9 cellular contexts compared by ENCODE assay signal in genomic region chr18:48785091-48785614, GRCh38.
A peak's percentile ranks its signal among the peaks of the same experiment; 100 is the strongest.
DNase-seq lines count a peak whose midpoint lies in the region; ATAC-seq and TF ChIP-seq lines count a peak whose summit lies in the region.
"Had no signal": no experiment of that assay in that cellular context is flagged by ENCODE, and none has a peak within 500 bp of the region (broad histone marks: within the 10 kb centered on the region; RNA-seq: fewer than 3 reads in every experiment).

No MANE protein-coding gene starts in this region.

- TF ChIP-seq CTCF in GM10266 (IDR thresholded peaks at IDR 0.05; ENCODE audit: control insufficient read depth, insufficient read depth, low read depth, missing control alignments) (no peak), ascending aorta (IDR thresholded peaks at IDR 0.05) (no peak), BE2C (IDR thresholded peaks at IDR 0.05; ENCODE audit: low read depth, low read length) (no peak), stomach (IDR thresholded peaks at IDR 0.05) (no peak), coronary artery (IDR thresholded peaks at IDR 0.05) (no peak)

- WGBS in stomach, 5 donors, result 71 to 81% (median 80%) methylated on average over 5 of the region's 5 CpGs

- H3K36me3 ChIP-seq in ascending aorta (no peaks in the 10 kb centered on the region), BE2C (no peaks in the 10 kb centered on the region), stomach (peaks cover 0 to 20% (median 5%) of the 10 kb centered on the region in 4 donors)

- DNase-seq in GM10266 (ENCODE audit: extremely low spot score) (peak; percentile 88), ascending aorta (ENCODE audit: low spot score in 2 of 2) (no peak), BE2C (no peak), stomach (no peak), coronary artery (ENCODE audit: low spot score) (no peak), NCI-H748 (lab: John Stamatoyannopoulos, UW; ENCODE audit: unreplicated experiment) (no peak)

- H3K4me3 ChIP-seq in ascending aorta (no peak overlapping the region), BE2C (ENCODE audit: low read depth, low read length) (no peak overlapping the region), stomach (no peak overlapping the region), coronary artery (no peak overlapping the region)

- no peak for TF ChIP-seq EP300 in stomach (IDR thresholded peaks at IDR 0.05)

- H3K4me1 ChIP-seq in ascending aorta, result peaks cover 40 to 80% of the 10 kb centered on the region in 2 donors
- H3K4me1 ChIP-seq in BE2C, result peaks cover 20% of the 10 kb centered on the region
- H3K4me1 ChIP-seq in stomach, result peaks cover 27 to 58% (median 35%) of the 10 kb centered on the region in 4 donors

- H3K27ac ChIP-seq in ascending aorta, result peak overlapping the region; percentile 94 to 95
- peak overlapping the region in 2 of 5 donors; percentile 12 to 33 for H3K27ac ChIP-seq in stomach
- H3K27ac ChIP-seq in coronary artery, result peak overlapping the region in 1 of 2 donors; percentile 11

- no peak for TF ChIP-seq POLR2A in stomach (IDR thresholded peaks at IDR 0.05)

- ATAC-seq in GM19397 (IDR thresholded peaks at IDR 0.05; ENCODE audit: unreplicated experiment), result peak; percentile 76
- peak; percentile 84 for ATAC-seq in HG03280 (IDR thresholded peaks at IDR 0.05; ENCODE audit: unreplicated experiment)
- ATAC-seq: HCT116 had no signal

- no peaks in the 10 kb centered on the region for H3K9me3 ChIP-seq in ascending aorta
- H3K9me3 ChIP-seq in BE2C, result no peaks in the 10 kb centered on the region
- no peaks in the 10 kb centered on the region for H3K9me3 ChIP-seq in stomach

- H3K27me3 ChIP-seq in ascending aorta, result no peaks in the 10 kb centered on the region
- H3K27me3 ChIP-seq in BE2C, result no peaks in the 10 kb centered on the region
- no peaks in the 10 kb centered on the region for H3K27me3 ChIP-seq in stomach

- intact Hi-C loops in ascending aorta (cut with DNase I), result no loop called here
- intact Hi-C loops in stomach (cut with DNase I; ENCODE audit: low total_unique reads), result no loop called here
